In the genomic region with DNA sequence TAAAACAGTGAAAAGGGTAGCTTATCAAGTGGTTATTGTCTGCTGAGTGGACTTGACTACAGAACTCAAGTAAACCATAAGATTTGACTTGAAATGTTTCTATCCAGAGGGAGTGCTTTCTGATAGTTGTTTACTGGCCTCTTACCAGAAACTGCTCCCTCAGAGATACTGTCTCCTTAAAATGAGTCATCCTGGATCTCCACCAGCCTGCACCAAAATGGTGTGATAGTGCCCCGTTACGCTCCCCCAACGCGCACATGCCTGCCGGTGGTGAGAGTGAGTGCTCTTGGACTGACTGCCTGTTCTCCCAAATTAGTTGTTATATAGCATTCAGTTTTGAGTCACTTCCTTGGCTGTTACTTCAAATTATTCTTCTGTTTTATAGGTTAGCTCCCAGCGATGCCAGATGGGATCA, we compare ENCODE assay signal across 9 cellular contexts. TPM values are rescaled to one million over a fixed set of nuclear protein-coding genes. Genes with fewer than 3 reads are reported as not detected.
DNase-seq lines count a peak whose midpoint lies in the region; ATAC-seq and TF ChIP-seq lines count a peak whose summit lies in the region.
"Had no signal": no experiment of that assay in that cellular context is flagged by ENCODE, and none has a peak within 500 bp of the region (broad histone marks: within the 10 kb centered on the region; RNA-seq: fewer than 3 reads in every experiment).

No MANE protein-coding gene starts in this region.

- no peak overlapping the region for H3K23ac ChIP-seq in neuronal stem cell (ENCODE audit: low read depth, low read length, poor library complexity)

- H3K27me3 ChIP-seq in BE2C, result 0 out of 2 replicates have a peak, but pooled peaks cover 3% of the 10 kb centered on the region
- H3K27me3 ChIP-seq in neuronal stem cell (ENCODE audit: control insufficient read depth in 3 of 3, insufficient read depth in 3 of 3, low read depth in 1 of 3, low read length in 3 of 3), result peaks cover 0 to 2% (median 0%) of the 10 kb centered on the region in 3 experiments
- H3K27me3 ChIP-seq in hepatocyte, result no peaks in the 10 kb centered on the region

- no peak overlapping the region for H2BK12ac ChIP-seq in neuronal stem cell (ENCODE audit: low read length)

- H2AK5ac ChIP-seq in neuronal stem cell (ENCODE audit: low read depth, low read length), result no peak overlapping the region

- H3K79me1 ChIP-seq in neuronal stem cell (ENCODE audit: low read depth, low read length), result peaks cover 4% of the 10 kb centered on the region

- TF ChIP-seq CTCF in BE2C (IDR thresholded peaks at IDR 0.05; ENCODE audit: low read depth, low read length) (no peak), cardiac fibroblast (IDR thresholded peaks at IDR 0.05; ENCODE audit: low read depth, low read length) (no peak), mesothelial cell of epicardium (IDR thresholded peaks at IDR 0.05; ENCODE audit: unreplicated experiment) (no peak), hepatocyte (IDR thresholded peaks at IDR 0.05; ENCODE audit: poor library complexity) (no peak)

- no peaks in the 10 kb centered on the region for H3K27me3 Mint-ChIP-seq in mesothelial cell of epicardium (ENCODE audit: low read depth)

- ATAC-seq in GM19324 (IDR thresholded peaks at IDR 0.05; ENCODE audit: low FRiP score, unreplicated experiment), result no peak

- peaks cover 52% of the 10 kb centered on the region for H3K79me2 ChIP-seq in hepatocyte

- H3K27ac ChIP-seq in neuronal stem cell (replicated peaks; ENCODE audit: low read length) (no peak overlapping the region), hepatocyte (no peak overlapping the region)

- H3K27ac Mint-ChIP-seq in mesothelial cell of epicardium, result peak overlapping the region; percentile 85
- H3K27ac Mint-ChIP-seq: dendritic cell treated with granulocyte-macrophage colony-stimulating factor and Interleukin-4, amounts not matched to agents 40 ng/mL and 50 ng/mL, for 4 days had no signal

- H4K20me1 ChIP-seq in hepatocyte (ENCODE audit: insufficient read depth, poor library complexity, severe bottlenecking), result peaks cover 44% of the 10 kb centered on the region

- H2BK5ac ChIP-seq in neuronal stem cell (ENCODE audit: low read length), result no peak overlapping the region

- whole genome bisulfite sequencing in neuronal stem cell (ENCODE audit: extremely low coverage in 2 of 2, insufficient read length in 2 of 2, insufficient replicate concordance in 1 of 2), 2 donors, result no CpG with 5 or more reads among the region's 6 CpGs
- WGBS in hepatocyte (ENCODE audit: low lambda C conversion rate, missing lambda C conversion rate), result 62% methylated on average over 6 of the region's 6 CpGs

- H3K36me3 Mint-ChIP-seq in mesothelial cell of epicardium, result peaks cover 24% of the 10 kb centered on the region

- H2BK120ac ChIP-seq in neuronal stem cell (ENCODE audit: low read depth, low read length), result no peak overlapping the region

- H3K4ac ChIP-seq in neuronal stem cell (ENCODE audit: low read length), result no peak overlapping the region

- H3K18ac ChIP-seq in neuronal stem cell (ENCODE audit: low read length), result no peak overlapping the region

- H3K4me2 ChIP-seq in neuronal stem cell (ENCODE audit: insufficient read depth, low read length, poor library complexity, severe bottlenecking) (no peak overlapping the region), hepatocyte (no peak overlapping the region)

- H3K9me3 ChIP-seq in BE2C, result no peaks in the 10 kb centered on the region
- H3K9me3 ChIP-seq in neuronal stem cell (replicated peaks in 1 of 2; ENCODE audit: control insufficient read depth in 2 of 2, insufficient read depth in 1 of 2, low read depth in 1 of 2, low read length in 2 of 2), result no peaks in the 10 kb centered on the region
- no peaks in the 10 kb centered on the region for H3K9me3 ChIP-seq in hepatocyte (ENCODE audit: low read depth)

- H3K4me1 Mint-ChIP-seq in mesothelial cell of epicardium, result peaks cover 47% of the 10 kb centered on the region

- H2BK15ac ChIP-seq in neuronal stem cell (ENCODE audit: low read length), result no peak overlapping the region

- no peak overlapping the region for H2AFZ ChIP-seq in neuronal stem cell (ENCODE audit: low read length)
- no peak overlapping the region for H2AFZ ChIP-seq in hepatocyte

- H3K4me3 Mint-ChIP-seq in mesothelial cell of epicardium, result no peak overlapping the region
- H3K4me3 Mint-ChIP-seq: dendritic cell treated with granulocyte-macrophage colony-stimulating factor and Interleukin-4, amounts not matched to agents 40 ng/mL and 50 ng/mL, for 4 days had no signal

- H3K4me1 ChIP-seq in BE2C (peaks cover 12% of the 10 kb centered on the region), neuronal stem cell (ENCODE audit: control insufficient read depth in 2 of 2, insufficient read depth in 1 of 2, low read depth in 1 of 2, low read length in 2 of 2) (peaks cover 3 to 8% of the 10 kb centered on the region in 2 donors), hepatocyte (ENCODE audit: insufficient read depth) (peaks cover 30% of the 10 kb centered on the region)

- no peak overlapping the region for H4K91ac ChIP-seq in neuronal stem cell (ENCODE audit: low read depth, low read length, poor library complexity)

- H3K14ac ChIP-seq in neuronal stem cell (ENCODE audit: low read length), result no peak overlapping the region

- peaks cover 79% of the 10 kb centered on the region for H3K36me3 ChIP-seq in BE2C
- peaks cover 28 to 80% of the 10 kb centered on the region in 2 donors for H3K36me3 ChIP-seq in neuronal stem cell (replicated peaks in 1 of 2; ENCODE audit: control insufficient read depth in 2 of 2, insufficient read depth in 2 of 2, low read length in 2 of 2)
- no peaks in the 10 kb centered on the region for H3K36me3 ChIP-seq in hepatocyte (replicated peaks; ENCODE audit: insufficient read depth, low read depth)

- DNase-seq in BE2C (peak; percentile 48), NCI-H226 (peak; percentile 95), cardiac fibroblast (ENCODE audit: low read depth in 2 of 2) (peak; percentile 78 to 91), mesothelial cell of epicardium (ENCODE audit: low spot score in 2 of 2, unreplicated experiment in 2 of 2) (no peak), neuronal stem cell (ENCODE audit: low spot score) (no peak), hepatocyte (ENCODE audit: low spot score) (no peak)
- DNase-seq in stimulated activated CD4-positive, alpha-beta T cell treated with anti-CD3 and anti-CD28 coated beads, Interleukin-12 subunit alpha, Interleukin-12 subunit beta, amount 100 ng/mL, for 4 hours, result no peak

- no peaks in the 10 kb centered on the region for H3K9me3 Mint-ChIP-seq in mesothelial cell of epicardium
- H3K9me3 Mint-ChIP-seq: dendritic cell treated with granulocyte-macrophage colony-stimulating factor and Interleukin-4, amounts not matched to agents 40 ng/mL and 50 ng/mL, for 4 days had no signal

- H3K4me3 ChIP-seq in BE2C (ENCODE audit: low read depth, low read length) (no peak overlapping the region), cardiac fibroblast (replicated peaks in 1 of 2; ENCODE audit: low read depth in 2 of 2, low read length in 2 of 2) (no peak overlapping the region), neuronal stem cell (ENCODE audit: low read length in 2 of 2) (no peak overlapping the region), hepatocyte (no peak overlapping the region)

- no peaks in the 10 kb centered on the region for H3K9me2 ChIP-seq in hepatocyte (replicated peaks; ENCODE audit: insufficient read depth)

- H4K8ac ChIP-seq in neuronal stem cell (ENCODE audit: low read depth, low read length), result no peak overlapping the region

- no peak overlapping the region for H3K9ac ChIP-seq in neuronal stem cell (ENCODE audit: low read depth, low read length, poor library complexity)

RNA-seq across cellular contexts. Expression of a gene that starts 22.9 kb away (rescaled TPM):
- polyA plus RNA-seq in BE2C (2012; ENCODE audit: insufficient read depth, insufficient read length, low read depth), result 44.2 TPM
- 8.7 to 9.9 TPM (median 9.9 TPM) in 3 replicates for total RNA-seq in mesothelial cell of epicardium
- polyA plus RNA-seq in neuronal stem cell (2013, experiment 1 of 2), result 1.4 TPM
- polyA plus RNA-seq in neuronal stem cell (2013, experiment 2 of 2), result 1.2 TPM
- 2.0 and 2.7 TPM in 2 replicates for total RNA-seq in hepatocyte
- 10.2 and 11.6 TPM in 2 replicates for polyA plus RNA-seq in hepatocyte

RNA-seq across cellular contexts. Expression of a gene that starts 22.9 kb away (rescaled TPM):
- not detected for polyA plus RNA-seq in BE2C (2012; ENCODE audit: insufficient read depth, insufficient read length, low read depth)
- total RNA-seq in mesothelial cell of epicardium (1.3 to 1.9 TPM (median 1.5 TPM) in 3 replicates), hepatocyte (1.4 and 2.3 TPM in 2 replicates)
- 0.35 TPM for polyA plus RNA-seq in neuronal stem cell (2013, experiment 1 of 2)
- 0.50 TPM for polyA plus RNA-seq in neuronal stem cell (2013, experiment 2 of 2)
- polyA plus RNA-seq in hepatocyte, result 1.8 and 2.8 TPM in 2 replicates

RNA-seq across cellular contexts. Expression of a gene that starts 25.2 kb away (rescaled TPM):
- 160 TPM for polyA plus RNA-seq in BE2C (2012; ENCODE audit: insufficient read depth, insufficient read length, low read depth)
- total RNA-seq in mesothelial cell of epicardium, result 8.6 to 10.4 TPM (median 10.1 TPM) in 3 replicates
- polyA plus RNA-seq in neuronal stem cell (2013, experiment 1 of 2), result 0.98 TPM
- polyA plus RNA-seq in neuronal stem cell (2013, experiment 2 of 2), result 0.96 TPM
- 7.8 and 15.5 TPM in 2 replicates for total RNA-seq in hepatocyte
- 13.8 and 19.2 TPM in 2 replicates for polyA plus RNA-seq in hepatocyte

Comparison
In these comparisons a context has a peak if more than half of its experiments do, and no peak if none do; other contexts are left out.
1. DNase-seq: peak in BE2C (single experiment), NCI-H226 (single experiment) and cardiac fibroblast (2 of 2); none in mesothelial cell of epicardium (0 of 2), stimulated activated CD4-positive, alpha-beta T cell treated with anti-CD3 and anti-CD28 coated beads, Interleukin-12 subunit alpha, Interleukin-12 subunit beta, amount 100 ng/mL, for 4 hours (single experiment), neuronal stem cell (single experiment) and hepatocyte (single experiment).